19 cellular contexts compared by ENCODE assay signal in genomic region chr14:100289916-100290606, GRCh38. TPM values are rescaled to one million over a fixed set of nuclear protein-coding genes. Genes with fewer than 3 reads are reported as not detected.
DNase-seq lines count a peak whose midpoint lies in the region; ATAC-seq and TF ChIP-seq lines count a peak whose summit lies in the region.
"Had no signal": no experiment of that assay in that cellular context is flagged by ENCODE, and none has a peak within 500 bp of the region (broad histone marks: within the 10 kb centered on the region; RNA-seq: fewer than 3 reads in every experiment).

No MANE protein-coding gene starts in this region.

- H3K9me3 ChIP-seq in BE2C (no peaks in the 10 kb centered on the region), gastrocnemius medialis (no peaks in the 10 kb centered on the region)
- H3K9me3 ChIP-seq: colonic mucosa had no signal

- H3K36me3 Mint-ChIP-seq in neural crest cell (ENCODE audit: low read depth), result peaks cover 6% of the 10 kb centered on the region

- H3K4me3 ChIP-seq in BE2C (ENCODE audit: low read depth, low read length), result no peak overlapping the region
- no peak overlapping the region for H3K4me3 ChIP-seq in gastrocnemius medialis
- H3K4me3 ChIP-seq: colonic mucosa had no signal

- H3K27ac ChIP-seq in RWPE1 (peak overlapping the region; percentile 44), gastrocnemius medialis (no peak overlapping the region)
- H3K27ac ChIP-seq: colonic mucosa had no signal

- peaks cover 50% of the 10 kb centered on the region for H3K4me1 Mint-ChIP-seq in neural crest cell

- TF ChIP-seq POLR2A in gastrocnemius medialis (IDR thresholded peaks at IDR 0.05), result no peak

- H3K27ac Mint-ChIP-seq in neural crest cell (ENCODE audit: unreplicated experiment), result peak overlapping the region; percentile 67
- H3K27ac Mint-ChIP-seq: activated naive CD4-positive, alpha-beta T cell treated with anti-CD3 and anti-CD28 coated beads for 36 hours had no signal

- POLR2A ChIA-PET in RWPE1 (lab: Yijun Ruan, JAX; ENCODE audit: low non-redundant PET), result no interaction called here

- peaks cover 6% of the 10 kb centered on the region; the same call in 1 of the 2 replicates for H3K4me1 ChIP-seq in BE2C
- peaks cover 23 to 27% of the 10 kb centered on the region in 2 donors for H3K4me1 ChIP-seq in gastrocnemius medialis

- no peaks in the 10 kb centered on the region for H3K27me3 ChIP-seq in BE2C
- H3K27me3 ChIP-seq in gastrocnemius medialis, result no peaks in the 10 kb centered on the region
- H3K27me3 ChIP-seq: colonic mucosa had no signal

- no peaks in the 10 kb centered on the region for H3K9me3 Mint-ChIP-seq in neural crest cell
- H3K9me3 Mint-ChIP-seq: activated naive CD4-positive, alpha-beta T cell treated with anti-CD3 and anti-CD28 coated beads for 36 hours had no signal

- peak overlapping the region; percentile 84 for H3K4me3 Mint-ChIP-seq in neural crest cell
- H3K4me3 Mint-ChIP-seq: activated naive CD4-positive, alpha-beta T cell treated with anti-CD3 and anti-CD28 coated beads for 36 hours had no signal

- peak; percentile 31 for DNase-seq in BE2C
- DNase-seq in ELF-1 (ENCODE audit: low read depth, low spot score), result peak; percentile 60
- DNase-seq in RWPE1 (ENCODE audit: low spot score), result no peak
- DNase-seq in neural crest cell (ENCODE audit: low read depth, low spot score), result no peak
- no peak for DNase-seq in NCI-H146 treated with DMSO at 0.1 percent for 48 hours (lab: John Stamatoyannopoulos, UW; ENCODE audit: unreplicated experiment)
- DNase-seq in T-helper 9 cell, result no peak
- no peak for DNase-seq in gastrocnemius medialis
- DNase-seq: activated CD4-positive, alpha-beta T cell treated with anti-CD3 and anti-CD28 coated beads for 1 hour; activated naive CD4-positive, alpha-beta T cell treated with anti-CD3 and anti-CD28 coated beads for 36 hours; colonic mucosa; GF-D8; NCI-H1930; NCI-H446 treated with DMSO at 0.1 percent for 48 hours; NK-92 treated with Interleukin-12 subunit alpha and Interleukin-12 subunit beta, amount 100 ng/mL, for 24 hours; stimulated activated CD4-positive, alpha-beta T cell treated with anti-CD3 and anti-CD28 coated beads, Interleukin-2, amount 100 ng/mL, for 48 hours; T-helper 2 cell had no signal

- intact Hi-C loops in gastrocnemius medialis (cut with DNase I; ENCODE audit: low total_unique reads), result loop anchor here (5.0 kb wide), 2 partner anchors 48 to 87 kb away; partner anchors contain the start of gene WDR25

- ATAC-seq in HG03354 (IDR thresholded peaks at IDR 0.05; ENCODE audit: poor library complexity, severe bottlenecking, unreplicated experiment) (no peak), gastrocnemius medialis (no peak)
- ATAC-seq: left colon had no signal

- no peak for TF ChIP-seq CTCF in BE2C (IDR thresholded peaks at IDR 0.05; ENCODE audit: low read depth, low read length)
- TF ChIP-seq CTCF in RWPE1 (conservative IDR thresholded peaks at IDR 0.05; ENCODE audit: low read depth), result no peak
- TF ChIP-seq CTCF in neural crest cell (conservative IDR thresholded peaks at IDR 0.05), result no peak
- TF ChIP-seq CTCF in gastrocnemius medialis (IDR thresholded peaks at IDR 0.05 in 4 of 5, conservative IDR thresholded peaks at IDR 0.05 in 1 of 5), result no peak

- in situ Hi-C loops in gastrocnemius medialis (cut with MboI; ENCODE audit: low sequenced_read_pairs in 4 of 4), result no loop called here

- H3K27me3 Mint-ChIP-seq in neural crest cell (ENCODE audit: low read depth), result peaks cover 12% of the 10 kb centered on the region

- CTCF ChIA-PET in RWPE1 (lab: Yijun Ruan, JAX), result no interaction called here

- H3K36me3 ChIP-seq in BE2C (no peaks in the 10 kb centered on the region), gastrocnemius medialis (no peaks in the 10 kb centered on the region)
- H3K36me3 ChIP-seq: colonic mucosa had no signal

RNA-seq across cellular contexts. Expression of gene SLC25A29, which starts 16.2 kb away (rescaled TPM):
- 62.2 TPM for polyA plus RNA-seq in BE2C (2012; ENCODE audit: insufficient read depth, insufficient read length, low read depth)
- total RNA-seq in neural crest cell, result 123 and 128 TPM in 2 replicates
- total RNA-seq in gastrocnemius medialis, result 10 to 100 TPM in 2 of 4 donors, 1 to 10 TPM in 2; 9.0 to 17.4 (median 13.4) TPM

RNA-seq across cellular contexts. Expression of gene SLC25A47, which starts 33.1 kb away (rescaled TPM):
- not detected for polyA plus RNA-seq in BE2C (2012; ENCODE audit: insufficient read depth, insufficient read length, low read depth)
- not detected in 2 replicates for total RNA-seq in neural crest cell
- total RNA-seq in gastrocnemius medialis, result 1 to 10 TPM in 1 of 4 donors, under 1 TPM in 1, not detected in 2; 0.46 to 1.3 TPM
- total RNA-seq: activated naive CD4-positive, alpha-beta T cell treated with anti-CD3 and anti-CD28 coated beads for 36 hours; colonic mucosa; temporal lobe had no signal

RNA-seq across cellular contexts. Expression of gene YY1, which starts 51.1 kb away (rescaled TPM):
- 87.1 TPM for polyA plus RNA-seq in BE2C (2012; ENCODE audit: insufficient read depth, insufficient read length, low read depth)
- 72.0 and 79.9 TPM in 2 replicates for total RNA-seq in neural crest cell
- total RNA-seq in gastrocnemius medialis, result 10 to 100 TPM; 39.3 to 48.7 (median 43.7) TPM

Comparison
In these comparisons a context has a peak if more than half of its experiments do, and no peak if none do; other contexts are left out.
1. DNase-seq: peak in BE2C (single experiment) and ELF-1 (single experiment); none in RWPE1 (single experiment), neural crest cell (single experiment), NCI-H146 treated with DMSO at 0.1 percent for 48 hours (single experiment), T-helper 9 cell (single experiment) and gastrocnemius medialis (0 of 2).